Comparison of ENCODE assay signal across 8 cellular contexts in the genomic region with DNA sequence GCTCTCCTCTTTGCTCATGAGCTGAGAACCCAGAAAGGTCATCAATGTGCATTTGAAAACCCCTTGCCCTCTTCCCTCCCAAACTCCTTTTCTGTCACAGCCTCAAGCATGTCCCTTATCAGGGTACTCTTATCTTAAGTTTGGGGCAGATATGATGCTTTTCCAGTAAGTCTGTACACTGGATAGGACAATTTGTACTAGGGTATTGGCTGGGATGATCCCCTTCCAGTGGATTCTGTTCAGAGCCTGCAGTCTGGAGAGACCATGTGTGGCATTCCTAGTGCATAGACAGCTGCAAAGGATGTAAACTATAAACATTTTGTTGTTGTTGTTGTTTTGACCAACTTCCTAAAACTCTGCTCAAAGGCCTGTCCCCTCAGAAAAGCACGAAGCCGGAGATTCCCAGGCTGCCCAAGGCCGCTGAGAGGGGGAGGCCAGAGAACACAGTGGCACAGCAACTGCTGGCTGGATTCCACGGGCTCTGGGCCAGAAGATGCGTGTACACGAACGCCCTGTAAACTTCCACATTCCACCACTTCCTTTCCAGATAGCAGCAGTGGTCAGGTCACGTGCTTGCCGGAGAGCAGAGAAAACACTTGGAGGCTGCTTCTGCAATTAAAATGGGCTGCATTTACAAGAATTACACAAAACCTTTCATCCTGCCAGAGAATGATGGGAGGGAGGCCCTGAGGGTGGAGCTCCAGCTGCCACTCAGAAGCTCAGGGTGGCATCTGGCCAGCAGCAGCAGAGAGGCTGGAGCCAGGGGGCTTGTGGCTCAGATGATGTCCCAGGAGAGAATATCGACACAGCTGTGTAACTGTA. TPM values are rescaled to one million over a fixed set of nuclear protein-coding genes. Genes with fewer than 3 reads are reported as not detected.
A peak's percentile ranks its signal among the peaks of the same experiment; 100 is the strongest.
DNase-seq lines count a peak whose midpoint lies in the region; TF ChIP-seq lines count a peak whose summit lies in the region.

No MANE protein-coding gene starts in this region.

- no peaks in the 10 kb centered on the region for H3K27me3 ChIP-seq in adrenal gland
- H3K27me3 ChIP-seq in cardiac muscle cell = no peaks in the 10 kb centered on the region

- 1 to 4% (median 2%) methylated on average over 10 of the region's 10 CpGs for WGBS in adrenal gland, 4 donors

- H3K4me3 ChIP-seq in AG10803 (ENCODE audit: low read length) = no peak overlapping the region
- peak overlapping the region in 1 of 4 donors; percentile 3 for H3K4me3 ChIP-seq in adrenal gland
- H3K4me3 ChIP-seq in cardiac muscle cell = no peak overlapping the region

- TF ChIP-seq RAD21 in Ishikawa (IDR thresholded peaks at IDR 0.05; ENCODE audit: low read depth) = no peak

- H3K27ac ChIP-seq in adrenal gland (peak overlapping the region; percentile 40 to 94 (median 86)), cardiac muscle cell (no peak overlapping the region)

- peak in 1 of 2 donors; percentile 16 for TF ChIP-seq POLR2A in adrenal gland (IDR thresholded peaks at IDR 0.05)

- intact Hi-C loops in adrenal gland (cut with DNase I) (no loop called here), posterior vena cava (cut with DNase I) (no loop called here)

- TF ChIP-seq EP300 in Ishikawa (IDR thresholded peaks at IDR 0.05; ENCODE audit: borderline replicate concordance) = no peak; the same call in 1 of the 2 replicates

- H3K36me3 ChIP-seq in adrenal gland (replicated peaks in 1 of 2) (peaks cover 0 to 5% of the 10 kb centered on the region in 2 donors), cardiac muscle cell (no peaks in the 10 kb centered on the region)

- H3K4me1 ChIP-seq in adrenal gland (replicated peaks in 1 of 2) = peaks cover 37 to 50% of the 10 kb centered on the region in 2 donors
- H3K4me1 ChIP-seq in cardiac muscle cell (ENCODE audit: low read depth) = peaks cover 6% of the 10 kb centered on the region

- TF ChIP-seq CTCF in AG10803 (conservative IDR thresholded peaks at IDR 0.05; ENCODE audit: low read length) (no peak), adrenal gland (IDR thresholded peaks at IDR 0.05) (peak in 3 of 6 experiments; percentile 10 to 50 (median 26)), cardiac muscle cell (IDR thresholded peaks at IDR 0.05; ENCODE audit: low read depth, low read length) (no peak)

- no peaks in the 10 kb centered on the region for H3K9me3 ChIP-seq in adrenal gland (replicated peaks in 1 of 3)
- H3K9me3 ChIP-seq in cardiac muscle cell (ENCODE audit: low read depth) = no peaks in the 10 kb centered on the region

- DNase-seq in AG10803 (ENCODE audit: low read depth) (peak; percentile 96), SKM-1 (lab: John Stamatoyannopoulos, UW; ENCODE audit: unreplicated experiment) (peak; percentile 95), adrenal gland (peak; percentile 96 to 99 (median 99)), cardiac muscle cell (ENCODE audit: low read depth in 1 of 2, low spot score in 1 of 2) (peak; percentile 73 to 100), posterior vena cava (ENCODE audit: low spot score) (peak; percentile 99), ureter (ENCODE audit: low spot score) (peak; percentile 96), NCI-H1417 treated with DMSO at 0.1 percent for 48 hours (lab: John Stamatoyannopoulos, UW) (no peak)

TF ChIP-seq in Ishikawa, 13 proteins besides CTCF, POLR2A, EP300 and RAD21:
- peak; percentile 80 for TF ChIP-seq TEAD4 (IDR thresholded peaks at IDR 0.05)
- peak; percentile 94 for TF ChIP-seq NFIC (IDR thresholded peaks at IDR 0.05)
- peak; percentile 6; the same call in 1 of the 2 replicates for TF ChIP-seq CEBPB (IDR thresholded peaks at IDR 0.05)
- no peak for TF ChIP-seq EGR1 (IDR thresholded peaks at IDR 0.05)
- TF ChIP-seq FOXM1 (IDR thresholded peaks at IDR 0.05; ENCODE audit: borderline replicate concordance, low read depth) = no peak
- TF ChIP-seq TCF12 (IDR thresholded peaks at IDR 0.05; ENCODE audit: low read depth) = peak; percentile 54; the same call in 1 of the 2 replicates
- TF ChIP-seq, protein P1, sequence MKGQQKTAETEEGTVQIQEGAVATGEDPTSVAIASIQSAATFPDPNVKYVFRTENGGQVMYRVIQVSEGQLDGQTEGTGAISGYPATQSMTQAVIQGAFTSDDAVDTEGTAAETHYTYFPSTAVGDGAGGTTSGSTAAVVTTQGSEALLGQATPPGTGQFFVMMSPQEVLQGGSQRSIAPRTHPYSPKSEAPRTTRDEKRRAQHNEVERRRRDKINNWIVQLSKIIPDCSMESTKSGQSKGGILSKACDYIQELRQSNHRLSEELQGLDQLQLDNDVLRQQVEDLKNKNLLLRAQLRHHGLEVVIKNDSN (IDR thresholded peaks at IDR 0.05) = peak; percentile 86

RNA-seq across cellular contexts. Expression of a gene that starts 42.1 kb away (rescaled TPM):
- total RNA-seq in adrenal gland (not detected), cardiac muscle cell (0.46 and 0.95 TPM in 2 replicates), posterior vena cava (under 1 TPM in 1 of 2 donors, not detected in 1; 0.65 TPM), ureter (not detected)
- polyA plus RNA-seq in adrenal gland (not detected), cardiac muscle cell (0.35 and 1.2 TPM in 2 replicates)
